ENCODE assay signal across 19 cellular contexts in genomic region chr7:51786284-51786683, GRCh38.
A peak's percentile ranks its signal among the peaks of the same experiment; 100 is the strongest.
DNase-seq lines count a peak whose midpoint lies in the region; ATAC-seq, FAIRE-seq and TF ChIP-seq lines count a peak whose summit lies in the region.
"Had no signal": no experiment of that assay in that cellular context is flagged by ENCODE, and none has a peak within 500 bp of the region (broad histone marks: within the 10 kb centered on the region; RNA-seq: fewer than 3 reads in every experiment).

No MANE protein-coding gene starts in this region.

- H2AK5ac ChIP-seq in IMR-90 (ENCODE audit: low read depth, low read length): no peak overlapping the region
- H2AK5ac ChIP-seq in H1 (ENCODE audit: low read depth, low read length): no peak overlapping the region

- H2BK120ac ChIP-seq in IMR-90 (ENCODE audit: low read depth, low read length) (no peak overlapping the region), H1 (replicated peaks; ENCODE audit: low read depth, low read length) (no peak overlapping the region)

- peaks cover 9% of the 10 kb centered on the region for H3K9me3 ChIP-seq in IMR-90 (ENCODE audit: control insufficient read depth, insufficient read depth, low read length)
- peaks cover 8% of the 10 kb centered on the region for H3K9me3 ChIP-seq in OCI-LY1 (ENCODE audit: low read length)
- H3K9me3 ChIP-seq in H1 (ENCODE audit: insufficient read depth in 2 of 2, low read depth in 1 of 2, low read length in 1 of 2): no peaks in the 10 kb centered on the region
- no peaks in the 10 kb centered on the region for H3K9me3 ChIP-seq in esophagus muscularis mucosa
- no peaks in the 10 kb centered on the region for H3K9me3 ChIP-seq in psoas muscle
- H3K9me3 ChIP-seq: HAP-1 had no signal

- dilution Hi-C loops in IMR-90 (cut with HindIII; ENCODE audit: low sequenced_read_pairs, unreplicated experiment): no loop called here

- no peak overlapping the region for H3K4me2 ChIP-seq in IMR-90 (ENCODE audit: low read depth, low read length)
- H3K4me2 ChIP-seq in OCI-LY1 (ENCODE audit: low read length): peak overlapping the region; percentile 61
- H3K4me2 ChIP-seq in H1 (ENCODE audit: insufficient read depth in 1 of 2, low read depth in 2 of 2, low read length in 2 of 2): no peak overlapping the region
- H3K4me2 ChIP-seq: GM23338 had no signal

- WGBS in IMR-90 (ENCODE audit: extremely low coverage in 2 of 2, insufficient read length in 1 of 2), 2 experiments: no CpG with 5 or more reads among the region's 1 CpG
- 95% methylated on average over 1 of the region's 1 CpG; no CpG with 5 or more reads in 1 of the 2 experiments for WGBS in H1 (ENCODE audit: extremely low coverage in 1 of 2, insufficient coverage in 1 of 2, insufficient read length in 1 of 2, insufficient replicate concordance in 2 of 2, low coverage in 1 of 2, low lambda C conversion rate in 2 of 2, missing lambda C conversion rate in 1 of 2), 2 experiments
- 85% methylated on average over 1 of the region's 1 CpG for WGBS in esophagus muscularis mucosa
- 90 to 92% (median 92%) methylated on average over 1 of the region's 1 CpG for WGBS in psoas muscle, 3 donors

- H3K79me2 ChIP-seq in OCI-LY1 (ENCODE audit: insufficient read depth, low read length) (no peaks in the 10 kb centered on the region), H1 (ENCODE audit: control insufficient read depth in 1 of 2, insufficient read depth in 2 of 2, low read length in 2 of 2) (no peaks in the 10 kb centered on the region)

- TF ChIP-seq RAD21 in IMR-90 (IDR thresholded peaks at IDR 0.05; ENCODE audit: low read length): no peak
- no peak for TF ChIP-seq RAD21 in H1 (IDR thresholded peaks at IDR 0.05 in 1 of 2, conservative IDR thresholded peaks at IDR 0.05 in 1 of 2; ENCODE audit: low read depth in 2 of 2, low read length in 2 of 2)

- H4K5ac ChIP-seq in IMR-90 (ENCODE audit: low read depth, low read length): no peak overlapping the region
- H4K5ac ChIP-seq in H1 (ENCODE audit: insufficient read length, low read depth, low read length): no peak overlapping the region

- H3K36me3 ChIP-seq in IMR-90 (ENCODE audit: control insufficient read depth, insufficient read depth, low read length): no peaks in the 10 kb centered on the region
- H3K36me3 ChIP-seq in OCI-LY1 (ENCODE audit: insufficient read depth, low read length): no peaks in the 10 kb centered on the region
- no peaks in the 10 kb centered on the region for H3K36me3 ChIP-seq in H1 (ENCODE audit: control insufficient read depth in 2 of 4, insufficient read depth in 4 of 4, low read length in 3 of 4)
- no peaks in the 10 kb centered on the region for H3K36me3 ChIP-seq in esophagus muscularis mucosa
- H3K36me3 ChIP-seq in psoas muscle (ENCODE audit: insufficient read depth in 1 of 2, low read depth in 1 of 2): no peaks in the 10 kb centered on the region
- H3K36me3 ChIP-seq: HAP-1 had no signal

- peaks cover 11% of the 10 kb centered on the region; the same call in 1 of the 2 replicates for H3F3A ChIP-seq in OCI-LY1 (ENCODE audit: insufficient read depth, low read length)

- TF ChIP-seq CTCF in IMR-90 (conservative IDR thresholded peaks at IDR 0.05; ENCODE audit: low read depth, low read length): no peak
- no peak for TF ChIP-seq CTCF in OCI-LY1 (IDR thresholded peaks at IDR 0.05; ENCODE audit: low read length)
- TF ChIP-seq CTCF in H1 (IDR thresholded peaks at IDR 0.05; ENCODE audit: control extremely low read depth in 1 of 3, insufficient read depth in 1 of 3, low read depth in 1 of 3, low read length in 3 of 3): no peak
- no peak for TF ChIP-seq CTCF in esophagus muscularis mucosa (IDR thresholded peaks at IDR 0.05)
- no peak for TF ChIP-seq CTCF in psoas muscle (IDR thresholded peaks at IDR 0.05)

- CTCF ChIA-PET in IMR-90 (lab: Yijun Ruan, JAX): no interaction called here
- CTCF ChIA-PET in H1 (lab: Charles Lee; ENCODE audit: partially characterized antibody): no interaction called here

- no peaks in the 10 kb centered on the region for H3K23me2 ChIP-seq in H1 (ENCODE audit: low read depth, low read length)

- no peak overlapping the region for H3K27ac ChIP-seq in IMR-90 (ENCODE audit: insufficient read depth, low read length)
- peak overlapping the region; percentile 96 for H3K27ac ChIP-seq in OCI-LY1 (ENCODE audit: low read depth, low read length, poor library complexity, severe bottlenecking)
- H3K27ac ChIP-seq in H1 (ENCODE audit: low read depth, low read length): no peak overlapping the region
- no peak overlapping the region for H3K27ac ChIP-seq in esophagus muscularis mucosa (replicated peaks in 1 of 4)
- H3K27ac ChIP-seq in psoas muscle: no peak overlapping the region

- H3K9ac ChIP-seq in IMR-90 (ENCODE audit: low read depth, low read length) (no peak overlapping the region), OCI-LY1 (ENCODE audit: low read length) (peak overlapping the region; percentile 34; the same call in 1 of the 2 replicates), H1 (replicated peaks in 1 of 4; ENCODE audit: extremely low read depth in 1 of 4, low read depth in 3 of 4, low read length in 3 of 4) (no peak overlapping the region)

- H4K91ac ChIP-seq in IMR-90 (ENCODE audit: insufficient read depth, low read depth, low read length) (no peak overlapping the region), H1 (replicated peaks; ENCODE audit: insufficient read length, low read length) (no peak overlapping the region)

- no peak for FAIRE-seq in H1 (lab: Jason Lieb, UNC)
- FAIRE-seq: G401.6, GM12892, GM19239, H54 had no signal

- H3K18ac ChIP-seq in IMR-90 (ENCODE audit: low read depth, low read length) (no peak overlapping the region), H1 (ENCODE audit: extremely low read depth, low read length) (no peak overlapping the region)

- intact Hi-C loops in IMR-90 (cut with micrococcal nuclease) (no loop called here), esophagus muscularis mucosa (cut with DNase I) (no loop called here), psoas muscle (cut with DNase I) (no loop called here)

- no peak overlapping the region for H2AK9ac ChIP-seq in IMR-90 (replicated peaks; ENCODE audit: low read depth, low read length, poor library complexity)

- ATAC-seq in IMR-90 (ENCODE audit: low read depth): no peak
- no peak for ATAC-seq in psoas muscle
- ATAC-seq: CD8-positive, alpha-beta T cell; GM23338 had no signal

- H2BK5ac ChIP-seq in IMR-90 (ENCODE audit: low read depth, low read length, poor library complexity, severe bottlenecking) (no peak overlapping the region), H1 (ENCODE audit: low read depth, low read length) (no peak overlapping the region)

- no peak overlapping the region for H3K23ac ChIP-seq in IMR-90 (ENCODE audit: low read depth, low read length)
- H3K23ac ChIP-seq in H1 (ENCODE audit: insufficient read length): no peak overlapping the region

- BruUV-seq in IMR-90 (replicated peaks; lab: Mats Ljungman, UMichigan): no TSS peak

- H2BK15ac ChIP-seq in IMR-90 (ENCODE audit: low read depth, low read length): no peak overlapping the region
- no peak overlapping the region for H2BK15ac ChIP-seq in H1 (ENCODE audit: low read length)

- H2BK20ac ChIP-seq in IMR-90 (ENCODE audit: low read depth, low read length) (no peak overlapping the region), H1 (ENCODE audit: low read length) (no peak overlapping the region)

- H3K4ac ChIP-seq in IMR-90 (ENCODE audit: low read depth, low read length) (no peak overlapping the region), H1 (replicated peaks; ENCODE audit: insufficient read length, low read depth, low read length) (no peak overlapping the region)

- no peak for TF ChIP-seq EP300 in H1 (IDR thresholded peaks at IDR 0.05; ENCODE audit: borderline replicate concordance in 1 of 2, low read depth in 2 of 2, low read length in 2 of 2)
- TF ChIP-seq EP300 in esophagus muscularis mucosa (IDR thresholded peaks at IDR 0.05): no peak

- H2BK12ac ChIP-seq in H1 (ENCODE audit: low read depth, low read length): no peak overlapping the region

- H2AFZ ChIP-seq in IMR-90 (replicated peaks; ENCODE audit: low read length, poor library complexity) (no peak overlapping the region), OCI-LY1 (ENCODE audit: low read length) (peak overlapping the region; percentile 85), H1 (ENCODE audit: low read length) (no peak overlapping the region)
- H2AFZ ChIP-seq: GM23338 had no signal

- no peaks in the 10 kb centered on the region for H4K20me1 ChIP-seq in IMR-90 (ENCODE audit: insufficient read depth, low read length)
- H4K20me1 ChIP-seq in OCI-LY1 (ENCODE audit: insufficient read depth, low read length): no peaks in the 10 kb centered on the region
- no peaks in the 10 kb centered on the region for H4K20me1 ChIP-seq in H1 (replicated peaks in 1 of 2; ENCODE audit: control insufficient read depth in 1 of 2, insufficient read depth in 2 of 2, low read length in 2 of 2)

- no peak overlapping the region for H3K4me3 ChIP-seq in IMR-90 (ENCODE audit: insufficient read depth, low read depth, low read length)
- H3K4me3 ChIP-seq in OCI-LY1 (ENCODE audit: low read depth, low read length, poor library complexity, severe bottlenecking): peak overlapping the region; percentile 27
- no peak overlapping the region for H3K4me3 ChIP-seq in H1 (ENCODE audit: extremely low read depth in 1 of 4, insufficient read depth in 2 of 4, low read depth in 3 of 4, low read length in 4 of 4)
- no peak overlapping the region for H3K4me3 ChIP-seq in esophagus muscularis mucosa
- H3K4me3 ChIP-seq in psoas muscle: no peak overlapping the region
- H3K4me3 ChIP-seq: GM23338, HAP-1 had no signal

- H3K27me3 ChIP-seq in IMR-90 (ENCODE audit: control insufficient read depth, insufficient read depth, low read length) (no peaks in the 10 kb centered on the region), OCI-LY1 (ENCODE audit: insufficient read depth, low read length) (no peaks in the 10 kb centered on the region), H1 (replicated peaks in 1 of 4; ENCODE audit: control insufficient read depth in 3 of 4, extremely low read depth in 1 of 4, insufficient read depth in 3 of 4, low read length in 3 of 4) (no peaks in the 10 kb centered on the region), esophagus muscularis mucosa (no peaks in the 10 kb centered on the region), psoas muscle (ENCODE audit: insufficient read depth in 3 of 3, low read length in 2 of 3) (no peaks in the 10 kb centered on the region)

- no peaks in the 10 kb centered on the region for H3K79me1 ChIP-seq in IMR-90 (ENCODE audit: low read depth in 1 of 2, low read length in 2 of 2)
- H3K79me1 ChIP-seq in H1 (ENCODE audit: low read depth, low read length): no peaks in the 10 kb centered on the region

- H3K9me2 ChIP-seq in OCI-LY1 (ENCODE audit: low read depth, low read length): no peaks in the 10 kb centered on the region

- H3K4me1 ChIP-seq in IMR-90 (ENCODE audit: control insufficient read depth, insufficient read depth, low read length) (no peaks in the 10 kb centered on the region), OCI-LY1 (ENCODE audit: insufficient read depth, low read length, severe bottlenecking) (peaks cover 49% of the 10 kb centered on the region), H1 (replicated peaks in 1 of 4; ENCODE audit: control insufficient read depth in 3 of 4, insufficient read depth in 4 of 4, low read length in 3 of 4) (peaks cover 0 to 3% (median 1%) of the 10 kb centered on the region in 4 experiments; a peak in 2 of 7 replicates), esophagus muscularis mucosa (no peaks in the 10 kb centered on the region), psoas muscle (no peaks in the 10 kb centered on the region)
- H3K4me1 ChIP-seq: Caco-2, HAP-1 had no signal

- H4K8ac ChIP-seq in IMR-90 (ENCODE audit: low read depth in 2 of 2, low read length in 2 of 2) (no peak overlapping the region), H1 (ENCODE audit: extremely low read depth, insufficient read depth, low read length) (no peak overlapping the region)

- DNase-seq in IMR-90: no peak
- DNase-seq in H1 (ENCODE audit: low read depth in 1 of 2, low spot score in 2 of 2): no peak
- DNase-seq in esophagus muscularis mucosa (ENCODE audit: extremely low spot score): no peak
- no peak for DNase-seq in Kasumi-1 (lab: John Stamatoyannopoulos, UW)
- no peak for DNase-seq in psoas muscle
- DNase-seq: C1 segment of cervical spinal cord; Caco-2; CD4-positive, CD25-positive, alpha-beta regulatory T cell; CD8-positive, alpha-beta T cell; DMS153; DND-41; HFFc6 had no signal

- POLR2A ChIA-PET in IMR-90 (lab: Charles Lee; ENCODE audit: unreplicated experiment) (no interaction called here), H1 (lab: Charles Lee; ENCODE audit: partially characterized antibody) (no interaction called here)

- H3K9me1 ChIP-seq in IMR-90 (ENCODE audit: insufficient read depth, low read length): no peaks in the 10 kb centered on the region

- no peak overlapping the region for H3K14ac ChIP-seq in IMR-90 (replicated peaks; ENCODE audit: low read depth, low read length)
- no peak overlapping the region for H3K14ac ChIP-seq in H1 (ENCODE audit: insufficient read length)

- TF ChIP-seq POLR2A in IMR-90 (IDR thresholded peaks at IDR 0.05; ENCODE audit: low read depth, low read length): no peak
- TF ChIP-seq POLR2A in H1 (IDR thresholded peaks at IDR 0.05; ENCODE audit: control extremely low read depth in 1 of 2, low read depth in 2 of 2, low read length in 2 of 2): no peak
- TF ChIP-seq POLR2A in esophagus muscularis mucosa (IDR thresholded peaks at IDR 0.05; ENCODE audit: low read depth): no peak

- H3K56ac ChIP-seq in IMR-90 (ENCODE audit: extremely low read depth, insufficient read depth, low read length) (no peak overlapping the region), H1 (replicated peaks; ENCODE audit: insufficient read length, low read depth, low read length) (no peak overlapping the region)

- in situ Hi-C loops in IMR-90 (cut with MboI; ENCODE audit: low sequenced_read_pairs): no loop called here
